ENCODE assay signal across 8 cellular contexts in the genomic region with DNA sequence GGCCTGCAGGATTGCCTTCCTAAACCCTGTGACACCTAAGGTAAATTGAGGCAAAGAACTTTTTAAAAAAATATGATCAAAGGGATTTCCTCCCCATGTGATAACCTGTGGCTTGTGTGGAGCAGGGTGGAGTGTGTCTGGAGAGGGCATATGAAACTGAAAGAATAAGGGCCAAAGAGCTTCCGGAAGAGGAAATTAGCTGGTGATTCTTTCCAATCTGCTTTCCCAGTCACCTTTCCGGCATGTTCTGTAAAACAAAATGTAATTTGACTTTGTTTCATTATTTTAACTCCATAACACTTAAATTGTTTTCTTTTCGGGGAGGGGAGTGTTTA. TPM values are rescaled to one million over a fixed set of nuclear protein-coding genes. Genes with fewer than 3 reads are reported as not detected.
DNase-seq lines count a peak whose midpoint lies in the region; ATAC-seq, FAIRE-seq and TF ChIP-seq lines count a peak whose summit lies in the region.

No MANE protein-coding gene starts in this region.

- FAIRE-seq in GM18507 (lab: Jason Lieb, UNC) (peak; percentile 87), kidney (lab: Jason Lieb, UNC) (no peak)

- intact Hi-C loops in kidney (cut with DNase I) = no loop called here

- H3K36me3 Mint-ChIP-seq in brain = peaks cover 13% of the 10 kb centered on the region

- no peaks in the 10 kb centered on the region for H3K27me3 Mint-ChIP-seq in brain

- TF ChIP-seq CTCF in brain (conservative IDR thresholded peaks at IDR 0.05) (no peak), kidney (IDR thresholded peaks at IDR 0.05; ENCODE audit: borderline replicate concordance, extremely low read depth, insufficient read depth) (no peak)

- peak overlapping the region; percentile 78 to 87 for H3K9ac ChIP-seq in kidney (ENCODE audit: low read length in 2 of 2)

- H3K9me3 Mint-ChIP-seq in brain = peaks cover 0 to 14% (median 2%) of the 10 kb centered on the region in 5 experiments

- peak overlapping the region; percentile 94 for H3K27ac ChIP-seq in kidney (ENCODE audit: low read depth in 2 of 2, low read length in 2 of 2)

- peak overlapping the region; percentile 84 to 95 (median 88) for H3K4me3 Mint-ChIP-seq in brain

- H3K9me3 ChIP-seq in kidney (ENCODE audit: control insufficient read depth in 1 of 2, low read length in 2 of 2) = no peaks in the 10 kb centered on the region

- ATAC-seq in HG02938 (IDR thresholded peaks at IDR 0.05; ENCODE audit: unreplicated experiment) = peak; percentile 39
- peak; percentile 42 for ATAC-seq in stimulated activated naive CD8-positive, alpha-beta T cell treated with anti-CD3 and anti-CD28 coated beads, Interleukin-15, Interleukin-2, amounts not matched to agents 100 U/mL and 50 U/mL, for 24 hours

- H3K27ac Mint-ChIP-seq in brain = peak overlapping the region; percentile 90 to 97 (median 96)

- no peaks in the 10 kb centered on the region for H3K4me1 ChIP-seq in kidney (ENCODE audit: control insufficient read depth in 1 of 2, insufficient read depth in 1 of 2, low read depth in 1 of 2, low read length in 2 of 2)

- DNase-seq in AML-193 (lab: John Stamatoyannopoulos, UW) (peak; percentile 9 to 14), GM18507 (ENCODE audit: extremely low spot score, insufficient read length, low read depth) (no peak), NCI-H748 (lab: John Stamatoyannopoulos, UW; ENCODE audit: unreplicated experiment) (peak; percentile 65), kidney (no peak), islet precursor cell (no peak)
- DNase-seq in stimulated activated naive CD8-positive, alpha-beta T cell treated with anti-CD3 and anti-CD28 coated beads, Interleukin-15, Interleukin-2, amounts not matched to agents 100 U/mL and 50 U/mL, for 24 hours = no peak

- H3K36me3 ChIP-seq in kidney (ENCODE audit: control insufficient read depth in 1 of 2, insufficient read depth in 2 of 2, low read length in 2 of 2) = no peaks in the 10 kb centered on the region

- H3K4me3 ChIP-seq in kidney (ENCODE audit: low read length in 2 of 2) = peak overlapping the region; percentile 70 to 85

- peaks cover 20% of the 10 kb centered on the region for H3K4me1 Mint-ChIP-seq in brain

RNA-seq across cellular contexts. Expression of gene XIAP, which starts 0.6 kb away (rescaled TPM):
- 20.3 TPM for polyA plus RNA-seq in brain (ENCODE audit: insufficient read depth, low read depth, low replicate concordance)
- total RNA-seq in kidney = 70.9 TPM
- polyA plus RNA-seq in kidney (ENCODE audit: insufficient read depth, low read depth, low replicate concordance) = 29.0 TPM

Comparison
In these comparisons a context has a peak if more than half of its experiments do, and no peak if none do; other contexts are left out.
1. DNase-seq: peak in AML-193 (2 of 2) and NCI-H748 (single experiment); none in GM18507 (single experiment), kidney (single experiment), stimulated activated naive CD8-positive, alpha-beta T cell treated with anti-CD3 and anti-CD28 coated beads, Interleukin-15, Interleukin-2, amounts not matched to agents 100 U/mL and 50 U/mL, for 24 hours (single experiment) and islet precursor cell (single experiment).